ENCODE assay signal across 23 cellular contexts in the genomic region with DNA sequence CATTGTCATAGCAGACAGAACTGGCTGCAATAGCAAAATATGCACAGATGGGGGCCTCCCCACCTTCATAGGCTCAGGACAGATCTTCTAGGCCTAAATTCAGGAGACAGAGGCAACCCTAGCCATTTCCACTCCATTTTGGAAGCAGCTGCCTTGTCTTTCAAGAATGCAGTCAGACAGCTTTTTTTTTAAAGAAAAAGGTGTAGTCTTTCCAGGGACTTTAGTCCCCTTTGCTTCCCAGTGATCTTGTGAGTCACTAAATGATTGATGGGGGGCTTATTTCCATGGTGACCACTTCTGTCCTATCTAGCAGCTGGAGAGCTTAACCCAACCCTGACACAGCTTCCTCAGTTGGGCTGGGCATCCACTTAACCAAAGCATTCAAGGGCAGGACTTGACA.
DNase-seq lines count a peak whose midpoint lies in the region; ATAC-seq lines count a peak whose summit lies in the region.
"Had no signal": no experiment of that assay in that cellular context is flagged by ENCODE, and none has a peak within 500 bp of the region (broad histone marks: within the 10 kb centered on the region; RNA-seq: fewer than 3 reads in every experiment).

No MANE protein-coding gene starts in this region.

- no peaks in the 10 kb centered on the region for H3K27me3 ChIP-seq in MG63
- H3K27me3 ChIP-seq: cardiac muscle cell had no signal

- H3K36me3 ChIP-seq in MG63: no peaks in the 10 kb centered on the region
- H3K36me3 ChIP-seq: cardiac muscle cell, lower lobe of right lung had no signal

- intact Hi-C loops in Right ventricle myocardium superior (cut with DNase I) (no loop called here), cardiac septum (cut with DNase I) (no loop called here)

- DNase-seq in Right ventricle myocardium superior (no peak), cardiac septum (ENCODE audit: low spot score) (no peak), SK-MEL-5 (ENCODE audit: low read depth, low spot score) (peak; percentile 8), myocyte (ENCODE audit: low read depth) (peak; percentile 90), cerebellar nuclear complex (lab: John Stamatoyannopoulos, UW) (no peak), MG63 (no peak)
- DNase-seq: activated CD4-positive, alpha-beta T cell treated with anti-CD3 and anti-CD28 coated beads for 1 hour; activated naive CD4-positive, alpha-beta T cell treated with anti-CD3 and anti-CD28 coated beads for 36 hours; activated T-cell treated with anti-CD3 and anti-CD28 coated beads, Interleukin-2, amount 50 U/mL, for 4 hours; amygdala; Calu3; H7; lower lobe of right lung; NCI-H1694; NCI-H526 treated with DMSO at 0.1 percent for 48 hours; nucleus accumbens; stimulated activated CD4-positive, alpha-beta T cell treated with anti-CD3 and anti-CD28 coated beads, Interleukin-4, amount 100 ng/mL, for 24 hours; stimulated activated naive CD4-positive, alpha-beta T cell treated with Interleukin-2 at 50 U/mL for 16 hours; T-cell had no signal

- H3K9me3 ChIP-seq in MG63: no peaks in the 10 kb centered on the region
- H3K9me3 ChIP-seq: lower lobe of right lung had no signal

- in situ Hi-C loops in SK-MEL-5 (cut with HindIII; ENCODE audit: low pct_unique_long_range_greater_than_20kb, low sequenced_read_pairs): no loop called here

- H3K4me3 ChIP-seq in MG63: no peak overlapping the region
- H3K4me3 ChIP-seq: cardiac muscle cell, K562, lower lobe of right lung had no signal

- ATAC-seq in Right ventricle myocardium superior (ENCODE audit: poor library complexity) (peak; percentile 15), HG03520 (IDR thresholded peaks at IDR 0.05; ENCODE audit: unreplicated experiment) (no peak), HG02571 (IDR thresholded peaks at IDR 0.05; ENCODE audit: unreplicated experiment) (no peak)
- ATAC-seq: activated T-cell treated with anti-CD3 and anti-CD28 coated beads, Interleukin-2, amount 50 U/mL, for 4 hours; K562; lower lobe of right lung; T-cell had no signal

Comparison
In these comparisons a context has a peak if more than half of its experiments do, and no peak if none do; other contexts are left out.
1. DNase-seq: peak in SK-MEL-5 (single experiment) and myocyte (single experiment); none in Right ventricle myocardium superior (single experiment), cardiac septum (single experiment), cerebellar nuclear complex (0 of 2) and MG63 (single experiment).